In genomic region chr19:1173160-1173844, GRCh38 we compare ENCODE assay signal across 8 cellular contexts. TPM values are rescaled to one million over a fixed set of nuclear protein-coding genes. Genes with fewer than 3 reads are reported as not detected.
DNase-seq lines count a peak whose midpoint lies in the region; ATAC-seq and TF ChIP-seq lines count a peak whose summit lies in the region.

No MANE protein-coding gene starts in this region.

- no peak overlapping the region for H2BK5ac ChIP-seq in mesendoderm (ENCODE audit: low read length)

- H3K9ac ChIP-seq in ES-I3 (ENCODE audit: low read depth, low read length) (peak overlapping the region; percentile 92), PC-3 (ENCODE audit: low read length) (peak overlapping the region; percentile 96), mesendoderm (ENCODE audit: low read length) (peak overlapping the region; percentile 95)

- peak overlapping the region; percentile 39 for H2BK120ac ChIP-seq in mesendoderm (ENCODE audit: low read depth, low read length)

- H3K36me3 ChIP-seq in ES-I3 (ENCODE audit: insufficient read depth, low read length) (no peaks in the 10 kb centered on the region), PC-3 (ENCODE audit: low read depth, low read length) (no peaks in the 10 kb centered on the region), mesendoderm (ENCODE audit: control insufficient read depth, insufficient read depth, low read length) (no peaks in the 10 kb centered on the region)

- H3K27ac ChIP-seq in PC-3 (ENCODE audit: low read length) (peak overlapping the region; percentile 98), cingulate gyrus (ENCODE audit: low read depth, low read length) (peak overlapping the region; percentile 77), mesendoderm (ENCODE audit: low read depth, low read length) (peak overlapping the region; percentile 39)

- no peak overlapping the region for H2BK15ac ChIP-seq in mesendoderm (replicated peaks; ENCODE audit: low read depth)

- ATAC-seq in PC-3 (no peak), HG02798 (IDR thresholded peaks at IDR 0.05; ENCODE audit: poor library complexity, unreplicated experiment) (no peak), HG03457 (IDR thresholded peaks at IDR 0.05; ENCODE audit: unreplicated experiment) (no peak)

- no peak overlapping the region for H2AFZ ChIP-seq in PC-3 (ENCODE audit: low read length)

- peak overlapping the region; percentile 90 for H3K4me2 ChIP-seq in PC-3 (ENCODE audit: low read length)
- H3K4me2 ChIP-seq in mesendoderm (ENCODE audit: low read length) = peak overlapping the region; percentile 87

- H3K27me3 ChIP-seq in PC-3 (ENCODE audit: low read length) = no peaks in the 10 kb centered on the region
- no peaks in the 10 kb centered on the region for H3K27me3 ChIP-seq in mesendoderm (ENCODE audit: insufficient read depth, low read length, poor library complexity)

- H3K56ac ChIP-seq in mesendoderm (ENCODE audit: low read length) = peak overlapping the region; percentile 96

- CTCF ChIA-PET in PC-3 (lab: Charles Lee) = no interaction called here

- H3F3A ChIP-seq in PC-3 (ENCODE audit: low read length, unreplicated experiment) = no peaks in the 10 kb centered on the region

- H3K79me1 ChIP-seq in mesendoderm (ENCODE audit: low read length) = peaks cover 20% of the 10 kb centered on the region

- intact Hi-C loops in PC-3 (cut with micrococcal nuclease) = loop anchor here (10.0 kb wide), 1 partner anchor 69 kb away; the partner anchor contains the start of gene GPX4

- POLR2A ChIA-PET in PC-3 (lab: Charles Lee; ENCODE audit: unreplicated experiment) = interaction anchor here (0.6 kb wide), 2 partner anchors 96 to 135 kb away, joined by 8 to 16 read pairs; partner anchors contain the start of gene CIRBP

- H4K20me1 ChIP-seq in PC-3 (ENCODE audit: low read length) = no peaks in the 10 kb centered on the region

- no CpG with 5 or more reads among the region's 47 CpGs for WGBS in mesendoderm (ENCODE audit: extremely low coverage, insufficient coverage, low lambda C conversion rate)

- H3K4me1 ChIP-seq in ES-I3 (ENCODE audit: insufficient read depth, low read length) (peaks cover 27% of the 10 kb centered on the region; the same call in 1 of the 2 replicates), PC-3 (ENCODE audit: insufficient read depth, low read length) (peaks cover 65% of the 10 kb centered on the region), mesendoderm (ENCODE audit: control insufficient read depth, low read depth, low read length) (peaks cover 2% of the 10 kb centered on the region)

- H3K4ac ChIP-seq in mesendoderm (ENCODE audit: low read depth, low read length) = peak overlapping the region; percentile 82

- TSS peak; percentile 18 for BruUV-seq in PC-3 (replicated peaks; lab: Mats Ljungman, UMichigan)

- H4K5ac ChIP-seq in mesendoderm (ENCODE audit: low read length) = no peak overlapping the region

- H3K18ac ChIP-seq in mesendoderm (ENCODE audit: low read length) = peak overlapping the region; percentile 86

- peak overlapping the region; percentile 45 for H3K23ac ChIP-seq in mesendoderm (ENCODE audit: low read length)

- H3K79me2 ChIP-seq in PC-3 (ENCODE audit: low read length) (peaks cover 63% of the 10 kb centered on the region), mesendoderm (ENCODE audit: control insufficient read depth, insufficient read depth, low read length) (peaks cover 46% of the 10 kb centered on the region)

- no peak overlapping the region for H4K8ac ChIP-seq in mesendoderm (ENCODE audit: low read depth, low read length)

- no peak for TF ChIP-seq CTCF in PC-3 (conservative IDR thresholded peaks at IDR 0.05; ENCODE audit: low read depth, low read length)

- H3K9me3 ChIP-seq in ES-I3 (ENCODE audit: control insufficient read depth, insufficient read depth, low read length) = no peaks in the 10 kb centered on the region
- no peaks in the 10 kb centered on the region for H3K9me3 ChIP-seq in PC-3 (ENCODE audit: low read length)

- H3K9me2 ChIP-seq in PC-3 (replicated peaks; ENCODE audit: low read length) = no peaks in the 10 kb centered on the region

- DNase-seq in PC-3 = no peak
- no peak for DNase-seq in mesendoderm
- peak; percentile 63 for DNase-seq in ureter (ENCODE audit: low spot score)
- DNase-seq in anterior cingulate cortex (lab: John Stamatoyannopoulos, UW) = no peak

- H2AK5ac ChIP-seq in mesendoderm (ENCODE audit: low read length) = no peak overlapping the region

- H3K4me3 ChIP-seq in PC-3 (ENCODE audit: low read length) (peak overlapping the region; percentile 82), mesendoderm (ENCODE audit: low read length) (peak overlapping the region; percentile 86)

RNA-seq across cellular contexts. Expression of gene SBNO2, which starts 0.8 kb away (rescaled TPM):
- total RNA-seq in PC-3 (2014; rRNA removed) (62.4 and 75.0 TPM in 2 replicates), ureter (122 TPM)
- 16.7 TPM for polyA plus RNA-seq in mesendoderm (2013, experiment 1 of 2)
- 15.3 TPM for polyA plus RNA-seq in mesendoderm (2013, experiment 2 of 2)

RNA-seq across cellular contexts. Expression of gene STK11, which starts 32.3 kb away (rescaled TPM):
- 82.4 and 93.0 TPM in 2 replicates for total RNA-seq in PC-3 (2014; rRNA removed)
- 33.8 TPM for polyA plus RNA-seq in mesendoderm (2013, experiment 1 of 2)
- polyA plus RNA-seq in mesendoderm (2013, experiment 2 of 2) = 34.4 TPM
- total RNA-seq in ureter = 51.2 TPM

Comparison
In these comparisons a context has a peak if more than half of its experiments do, and no peak if none do; other contexts are left out.
1. H3K27ac ChIP-seq: peak in every context shown above with its lines; median percentile 98 in PC-3; 77 in cingulate gyrus; 39 in mesendoderm.